Comparison of ENCODE assay signal across 20 cellular contexts in genomic region chr12:126493366-126494108, GRCh38.
A peak's percentile ranks its signal among the peaks of the same experiment; 100 is the strongest.
DNase-seq lines count a peak whose midpoint lies in the region; ATAC-seq, FAIRE-seq and TF ChIP-seq lines count a peak whose summit lies in the region.
"Had no signal": no experiment of that assay in that cellular context is flagged by ENCODE, and none has a peak within 500 bp of the region (broad histone marks: within the 10 kb centered on the region; RNA-seq: fewer than 3 reads in every experiment).

No MANE protein-coding gene starts in this region.

- H3K9me3 ChIP-seq in astrocyte (ENCODE audit: insufficient read depth, low read depth, low read length): no peaks in the 10 kb centered on the region
- H3K9me3 ChIP-seq: body of pancreas, upper lobe of right lung had no signal

- H3K27ac ChIP-seq in astrocyte (ENCODE audit: low read depth, low read length): peak overlapping the region; percentile 31
- H3K27ac ChIP-seq: body of pancreas, SK-N-MC, upper lobe of right lung had no signal

- H3K36me3 Mint-ChIP-seq in astrocyte (ENCODE audit: low read depth, unreplicated experiment): no peaks in the 10 kb centered on the region
- H3K36me3 Mint-ChIP-seq: CD4-positive, CD25-positive, alpha-beta regulatory T cell; memory B cell; stimulated activated memory B cell treated with anti-CD40 and anti-IgM and Interleukin-4, amounts not matched to agents 10 μg/mL and 1 μg/mL and 100 μg/mL, for 72 hours had no signal

- H3K4me1 Mint-ChIP-seq in astrocyte (ENCODE audit: low read depth, unreplicated experiment): no peaks in the 10 kb centered on the region
- H3K4me1 Mint-ChIP-seq: CD4-positive, CD25-positive, alpha-beta regulatory T cell; memory B cell; stimulated activated memory B cell treated with anti-CD40 and anti-IgM and Interleukin-4, amounts not matched to agents 10 μg/mL and 1 μg/mL and 100 μg/mL, for 72 hours had no signal

- FAIRE-seq in astrocyte (lab: Jason Lieb, UNC): no peak

- peaks cover 13% of the 10 kb centered on the region for H3K9me3 Mint-ChIP-seq in astrocyte (ENCODE audit: unreplicated experiment)

- no peaks in the 10 kb centered on the region for H3K27me3 ChIP-seq in astrocyte (ENCODE audit: insufficient read depth, low read length)
- H3K27me3 ChIP-seq: body of pancreas, upper lobe of right lung had no signal

- no peak overlapping the region for H3K4me3 Mint-ChIP-seq in astrocyte (ENCODE audit: unreplicated experiment)
- H3K4me3 Mint-ChIP-seq: CD4-positive, CD25-positive, alpha-beta regulatory T cell; memory B cell; stimulated activated memory B cell treated with anti-CD40 and anti-IgM and Interleukin-4, amounts not matched to agents 10 μg/mL and 1 μg/mL and 100 μg/mL, for 72 hours had no signal

- no peak overlapping the region for H3K27ac Mint-ChIP-seq in astrocyte (ENCODE audit: unreplicated experiment)
- H3K27ac Mint-ChIP-seq: CD4-positive, CD25-positive, alpha-beta regulatory T cell; memory B cell; stimulated activated memory B cell treated with anti-CD40 and anti-IgM and Interleukin-4, amounts not matched to agents 10 μg/mL and 1 μg/mL and 100 μg/mL, for 72 hours had no signal

- H4K20me1 ChIP-seq in astrocyte (ENCODE audit: insufficient read depth, low read length): no peaks in the 10 kb centered on the region

- H2AFZ ChIP-seq in astrocyte (ENCODE audit: low read depth, low read length): peak overlapping the region; percentile 68

- H3K36me3 ChIP-seq in astrocyte (ENCODE audit: insufficient read depth, low read length): no peaks in the 10 kb centered on the region
- H3K36me3 ChIP-seq: upper lobe of right lung had no signal

- peaks cover 9% of the 10 kb centered on the region for H3K4me1 ChIP-seq in astrocyte (ENCODE audit: insufficient read depth, low read length)
- H3K4me1 ChIP-seq: body of pancreas, upper lobe of right lung had no signal

- peak overlapping the region; percentile 70 for H3K4me2 ChIP-seq in astrocyte (ENCODE audit: low read length)

- H3K4me3 ChIP-seq in astrocyte (ENCODE audit: insufficient read depth, low read depth, low read length): no peak overlapping the region
- no peak overlapping the region for H3K4me3 ChIP-seq in fibroblast of villous mesenchyme (ENCODE audit: low read depth, low read length)
- H3K4me3 ChIP-seq: body of pancreas, SK-N-MC, upper lobe of right lung had no signal

- TF ChIP-seq CTCF in astrocyte (IDR thresholded peaks at IDR 0.05; ENCODE audit: insufficient read depth, low read depth, low read length) (no peak), fibroblast of villous mesenchyme (IDR thresholded peaks at IDR 0.05; ENCODE audit: insufficient read depth, low read depth, low read length) (no peak)

- DNase-seq in A172 (ENCODE audit: low spot score) (peak; percentile 32), LHCN-M2 (ENCODE audit: low read depth) (peak; percentile 39), astrocyte (ENCODE audit: low read depth) (peak; percentile 42), fibroblast of villous mesenchyme (ENCODE audit: low read depth) (peak; percentile 38), CD1c-positive myeloid dendritic cell (ENCODE audit: extremely low spot score) (no peak), T-helper 1 cell (no peak), NCI-H2196 (lab: John Stamatoyannopoulos, UW; ENCODE audit: unreplicated experiment) (no peak)
- DNase-seq: 8988T; activated CD4-positive, alpha-beta T cell treated with anti-CD3 and anti-CD28 coated beads, Interleukin-2, amount 50 U/mL, for 1 hour; activated naive CD4-positive, alpha-beta T cell; body of pancreas; CD4-positive, CD25-positive, alpha-beta regulatory T cell; DND-41; NCI-H187 treated with DMSO at 0.1 percent for 48 hours; NCI-H510A; upper lobe of right lung had no signal

- no peak for ATAC-seq in HG03520 (IDR thresholded peaks at IDR 0.05; ENCODE audit: unreplicated experiment)
- ATAC-seq: body of pancreas; stimulated activated memory B cell treated with anti-CD40 and anti-IgM and Interleukin-4, amounts not matched to agents 10 μg/mL and 1 μg/mL and 100 μg/mL, for 72 hours; upper lobe of right lung had no signal

- H3K27me3 Mint-ChIP-seq in astrocyte (ENCODE audit: low read depth, unreplicated experiment): no peaks in the 10 kb centered on the region
- H3K27me3 Mint-ChIP-seq: CD4-positive, CD25-positive, alpha-beta regulatory T cell; memory B cell; stimulated activated memory B cell treated with anti-CD40 and anti-IgM and Interleukin-4, amounts not matched to agents 10 μg/mL and 1 μg/mL and 100 μg/mL, for 72 hours had no signal

- H3K9ac ChIP-seq in astrocyte (ENCODE audit: low read length): peak overlapping the region; percentile 6

- H3K79me2 ChIP-seq in astrocyte (ENCODE audit: insufficient read depth, low read length): no peaks in the 10 kb centered on the region

Comparison
In these comparisons a context has a peak if more than half of its experiments do, and no peak if none do; other contexts are left out.
1. DNase-seq: peak in A172 (single experiment), LHCN-M2 (single experiment), astrocyte (single experiment) and fibroblast of villous mesenchyme (single experiment); none in CD1c-positive myeloid dendritic cell (single experiment), T-helper 1 cell (0 of 5) and NCI-H2196 (single experiment).